Comparison of ENCODE assay signal across 22 cellular contexts in the genomic region with DNA sequence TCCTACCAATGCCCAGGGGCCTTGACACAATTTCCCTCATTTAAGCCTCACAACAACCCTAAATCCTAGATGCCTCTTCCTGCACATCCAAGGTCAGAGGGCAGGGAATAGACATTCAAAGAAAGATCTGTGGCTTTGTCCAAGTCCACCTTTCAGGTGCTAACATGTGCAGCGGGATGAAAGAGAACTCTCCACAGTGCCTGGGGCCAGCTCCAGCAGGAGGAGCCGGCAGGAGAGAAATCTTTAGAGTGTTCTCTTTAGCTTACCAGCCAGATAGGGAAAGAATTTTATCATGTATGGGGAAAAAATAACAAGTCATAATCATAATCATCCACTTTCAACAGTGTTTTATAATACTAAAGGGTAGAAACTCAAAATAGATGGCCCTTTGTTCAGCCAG.
DNase-seq lines count a peak whose midpoint lies in the region; ATAC-seq, FAIRE-seq and TF ChIP-seq lines count a peak whose summit lies in the region.
"Had no signal": no experiment of that assay in that cellular context is flagged by ENCODE, and none has a peak within 500 bp of the region (broad histone marks: within the 10 kb centered on the region; RNA-seq: fewer than 3 reads in every experiment).

No MANE protein-coding gene starts in this region.

- intact Hi-C loops in cardiac septum (cut with DNase I) (no loop called here), spleen (cut with DNase I; ENCODE audit: low total_unique reads) (no loop called here)

- H3K36me3 ChIP-seq in right atrium auricular region (no peaks in the 10 kb centered on the region), astrocyte (ENCODE audit: insufficient read depth, low read length) (no peaks in the 10 kb centered on the region), spleen (no peaks in the 10 kb centered on the region)
- H3K36me3 ChIP-seq: HAP-1 had no signal

- H3K27me3 ChIP-seq in right atrium auricular region (no peaks in the 10 kb centered on the region), astrocyte (ENCODE audit: insufficient read depth, low read length) (peaks cover 2% of the 10 kb centered on the region), spleen (replicated peaks in 1 of 7) (peaks cover 0 to 40% (median 0%) of the 10 kb centered on the region in 7 donors)

- WGBS in spleen, 5 donors = 87 to 96% (median 87%) methylated on average over 2 of the region's 2 CpGs

- no peak overlapping the region for H3K4me2 ChIP-seq in astrocyte (ENCODE audit: low read length)

- no peak for FAIRE-seq in astrocyte (lab: Jason Lieb, UNC)
- FAIRE-seq: A204.1, D721Med, G401.6, GM12891, HepG2, HTR-8/SVneo had no signal

- H3K27ac Mint-ChIP-seq in astrocyte (ENCODE audit: unreplicated experiment) = peak overlapping the region; percentile 48
- H3K27ac Mint-ChIP-seq: B cell; CD8-positive, alpha-beta T cell had no signal

- H4K20me1 ChIP-seq in astrocyte (ENCODE audit: insufficient read depth, low read length) = no peaks in the 10 kb centered on the region

- H3K27ac ChIP-seq in right atrium auricular region (no peak overlapping the region), astrocyte (ENCODE audit: low read depth, low read length) (no peak overlapping the region), spleen (no peak overlapping the region)

- no peak overlapping the region for H3K4me3 ChIP-seq in right atrium auricular region
- H3K4me3 ChIP-seq in astrocyte (ENCODE audit: insufficient read depth, low read depth, low read length) = no peak overlapping the region
- H3K4me3 ChIP-seq in spleen = no peak overlapping the region
- H3K4me3 ChIP-seq: HAP-1 had no signal

- DNase-seq in cardiac septum (ENCODE audit: low spot score) (peak; percentile 17), right atrium auricular region (ENCODE audit: low spot score) (no peak), astrocyte (ENCODE audit: low read depth) (no peak), spleen (peak; percentile 15), GM20000 (ENCODE audit: low spot score) (no peak), SIG-M5 (lab: John Stamatoyannopoulos, UW) (no peak)
- DNase-seq: CD8-positive, alpha-beta T cell; COR-L47; DMS153; DMS79 treated with DMSO at 0.1 percent for 48 hours; EL; GOT3 had no signal

- peaks cover 55% of the 10 kb centered on the region for H3K27me3 Mint-ChIP-seq in astrocyte (ENCODE audit: low read depth, unreplicated experiment)

- H3K9ac ChIP-seq in astrocyte (ENCODE audit: low read length) = no peak overlapping the region

- ATAC-seq in HG02678 (IDR thresholded peaks at IDR 0.05; ENCODE audit: unreplicated experiment) = no peak
- ATAC-seq: CD8-positive, alpha-beta T cell had no signal

- H3K36me3 Mint-ChIP-seq in astrocyte (ENCODE audit: low read depth, unreplicated experiment) = no peaks in the 10 kb centered on the region
- H3K36me3 Mint-ChIP-seq: CD14-positive monocyte; CD8-positive, alpha-beta T cell had no signal

- H3K9me3 Mint-ChIP-seq in astrocyte (ENCODE audit: unreplicated experiment) = no peaks in the 10 kb centered on the region
- H3K9me3 Mint-ChIP-seq: CD8-positive, alpha-beta T cell had no signal

- TF ChIP-seq CTCF in right atrium auricular region (IDR thresholded peaks at IDR 0.05) = no peak
- TF ChIP-seq CTCF in astrocyte (IDR thresholded peaks at IDR 0.05; ENCODE audit: insufficient read depth, low read depth, low read length) = no peak
- no peak for TF ChIP-seq CTCF in spleen (IDR thresholded peaks at IDR 0.05 in 8 of 11, conservative IDR thresholded peaks at IDR 0.05 in 3 of 11)
- no peak for TF ChIP-seq CTCF in GM20000 (IDR thresholded peaks at IDR 0.05; ENCODE audit: extremely low read depth, missing control alignments)

- no peaks in the 10 kb centered on the region for H3K79me2 ChIP-seq in astrocyte (ENCODE audit: insufficient read depth, low read length)

- H2AFZ ChIP-seq in astrocyte (ENCODE audit: low read depth, low read length) = no peak overlapping the region

- TF ChIP-seq POLR2A in spleen (IDR thresholded peaks at IDR 0.05) = no peak

- H3K4me3 Mint-ChIP-seq in astrocyte (ENCODE audit: unreplicated experiment) = no peak overlapping the region
- H3K4me3 Mint-ChIP-seq: B cell; CD14-positive monocyte; CD8-positive, alpha-beta T cell had no signal

- no peaks in the 10 kb centered on the region for H3K9me3 ChIP-seq in right atrium auricular region
- H3K9me3 ChIP-seq in astrocyte (ENCODE audit: insufficient read depth, low read depth, low read length) = no peaks in the 10 kb centered on the region
- no peaks in the 10 kb centered on the region for H3K9me3 ChIP-seq in spleen
- H3K9me3 ChIP-seq: HAP-1 had no signal

- H3K4me1 ChIP-seq in right atrium auricular region (peaks cover 0 to 10% of the 10 kb centered on the region in 2 donors), astrocyte (ENCODE audit: insufficient read depth, low read length) (peaks cover 20% of the 10 kb centered on the region), spleen (no peaks in the 10 kb centered on the region)
- H3K4me1 ChIP-seq: HAP-1 had no signal

- peaks cover 8% of the 10 kb centered on the region for H3K4me1 Mint-ChIP-seq in astrocyte (ENCODE audit: low read depth, unreplicated experiment)
- H3K4me1 Mint-ChIP-seq: B cell, CD14-positive monocyte had no signal

Comparison
In these comparisons a context has a peak if more than half of its experiments do, and no peak if none do; other contexts are left out.
1. DNase-seq: peak in cardiac septum (single experiment) and spleen (single experiment); none in right atrium auricular region (single experiment), astrocyte (single experiment), GM20000 (single experiment) and SIG-M5 (single experiment).